29 cellular contexts compared by ENCODE assay signal in the genomic region with DNA sequence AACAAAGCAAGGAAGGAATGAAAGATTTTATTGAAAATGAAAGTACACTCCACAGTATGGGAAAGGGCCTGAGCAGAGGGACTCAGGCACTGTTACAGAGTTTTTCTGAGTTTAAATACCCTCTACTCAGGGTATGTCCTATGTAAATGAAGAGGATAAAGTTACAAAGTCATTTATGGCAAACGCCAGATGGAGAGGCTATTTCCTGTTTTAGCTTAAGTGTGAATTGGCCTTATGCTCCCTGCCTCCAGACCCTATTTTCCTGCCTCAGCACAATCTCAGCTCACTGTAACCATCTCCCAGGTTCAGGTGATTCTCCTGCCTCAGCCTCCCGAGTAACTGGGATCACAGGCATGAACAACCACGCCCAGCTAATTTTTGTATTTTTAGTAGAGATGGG. TPM values are rescaled to one million over a fixed set of nuclear protein-coding genes. Genes with fewer than 3 reads are reported as not detected.
DNase-seq lines count a peak whose midpoint lies in the region; ATAC-seq and TF ChIP-seq lines count a peak whose summit lies in the region.
"Had no signal": no experiment of that assay in that cellular context is flagged by ENCODE, and none has a peak within 500 bp of the region (broad histone marks: within the 10 kb centered on the region; RNA-seq: fewer than 3 reads in every experiment).

No MANE protein-coding gene starts in this region.

- no peak overlapping the region for H3K4me3 ChIP-seq in cardiac muscle cell
- H3K4me3 ChIP-seq in iPS DF 6.9 (ENCODE audit: low read length), result no peak overlapping the region
- H3K4me3 ChIP-seq in CD8-positive, alpha-beta memory T cell (ENCODE audit: low read length), result no peak overlapping the region
- H3K4me3 ChIP-seq: heart right ventricle, SJCRH30 had no signal

- no CpG with 5 or more reads among the region's 3 CpGs for WGBS in iPS DF 6.9 (ENCODE audit: insufficient coverage, insufficient read length)

- H3K36me3 Mint-ChIP-seq in naive thymus-derived CD8-positive, alpha-beta T cell, result no peaks in the 10 kb centered on the region
- H3K36me3 Mint-ChIP-seq in CD8-positive, alpha-beta memory T cell, result peaks cover 0 to 2% (median 0%) of the 10 kb centered on the region in 3 donors
- H3K36me3 Mint-ChIP-seq: brain; CD8-positive, alpha-beta T cell had no signal

- H3K36me3 ChIP-seq in cardiac muscle cell, result no peaks in the 10 kb centered on the region
- no peaks in the 10 kb centered on the region for H3K36me3 ChIP-seq in iPS DF 6.9 (ENCODE audit: control insufficient read depth, insufficient read depth, low read length)
- H3K36me3 ChIP-seq in CD8-positive, alpha-beta memory T cell (ENCODE audit: insufficient read depth, low read length), result no peaks in the 10 kb centered on the region
- H3K36me3 ChIP-seq: heart right ventricle, neutrophil, SJCRH30 had no signal

- POLR2A ChIA-PET in naive thymus-derived CD8-positive, alpha-beta T cell (lab: Charles Lee), result no interaction called here
- POLR2A ChIA-PET in CD8-positive, alpha-beta memory T cell (lab: Charles Lee), result no interaction called here

- DNase-seq in cardiac muscle cell (ENCODE audit: low read depth in 1 of 2, low spot score in 1 of 2), result no peak
- no peak for DNase-seq in left cardiac atrium
- DNase-seq in NCI-H69 (lab: John Stamatoyannopoulos, UW), result peak; percentile 15
- DNase-seq in iPS DF 6.9 (ENCODE audit: low read depth, low spot score), result no peak
- no peak for DNase-seq in naive thymus-derived CD8-positive, alpha-beta T cell
- DNase-seq in CD8-positive, alpha-beta memory T cell, result no peak
- DNase-seq: activated CD4-positive, alpha-beta T cell treated with anti-CD3 and anti-CD28 coated beads for 4 hours; activated naive CD4-positive, alpha-beta T cell treated with anti-CD3 and anti-CD28 coated beads, Interleukin-2, amount 50 U/mL, for 16 hours; activated T-cell treated with anti-CD3 and anti-CD28 coated beads for 4 hours; CD8-positive, alpha-beta T cell; cerebellar nuclear complex; dermis blood vessel endothelial cell; DMS153; foreskin melanocyte; heart right ventricle; NCI-H2107; NCI-H526 treated with DMSO at 0.1 percent for 48 hours; posterior cingulate gyrus; right cardiac atrium; RPMI8226; stimulated activated CD4-positive, alpha-beta T cell treated with anti-CD3 and anti-CD28 coated beads, Interleukin-1b, Interleukin-23, amount 100 ng/mL, for 48 hours; stimulated activated naive CD8-positive, alpha-beta T cell treated with anti-CD3 and anti-CD28 coated beads, Interleukin-15, Interleukin-2, amounts not matched to agents 100 U/mL and 50 U/mL, for 24 hours; T-helper 9 cell had no signal

- ATAC-seq in left cardiac atrium, result no peak
- ATAC-seq in naive thymus-derived CD8-positive, alpha-beta T cell, result no peak
- no peak for ATAC-seq in esophagus mucosa
- ATAC-seq: CD8-positive, alpha-beta T cell; heart right ventricle; right cardiac atrium; stimulated activated naive CD8-positive, alpha-beta T cell treated with anti-CD3 and anti-CD28 coated beads, Interleukin-15, Interleukin-2, amounts not matched to agents 100 U/mL and 50 U/mL, for 24 hours had no signal

- peaks cover 0 to 19% (median 3%) of the 10 kb centered on the region in 4 donors for H3K4me1 Mint-ChIP-seq in naive thymus-derived CD8-positive, alpha-beta T cell
- H3K4me1 Mint-ChIP-seq in CD8-positive, alpha-beta memory T cell, result no peaks in the 10 kb centered on the region

- intact Hi-C loops in left cardiac atrium (cut with DNase I), result no loop called here

- H3K4me1 ChIP-seq in cardiac muscle cell (ENCODE audit: low read depth), result peaks cover 26% of the 10 kb centered on the region
- peaks cover 6% of the 10 kb centered on the region for H3K4me1 ChIP-seq in iPS DF 6.9 (ENCODE audit: control insufficient read depth, insufficient read depth, low read length)
- no peaks in the 10 kb centered on the region for H3K4me1 ChIP-seq in CD8-positive, alpha-beta memory T cell (ENCODE audit: insufficient read depth, low read length)
- H3K4me1 ChIP-seq: SJCRH30 had no signal

- H3K27me3 ChIP-seq in cardiac muscle cell, result no peaks in the 10 kb centered on the region
- H3K27me3 ChIP-seq in iPS DF 6.9 (ENCODE audit: control insufficient read depth, insufficient read depth, low read length), result no peaks in the 10 kb centered on the region
- H3K27me3 ChIP-seq in CD8-positive, alpha-beta memory T cell (ENCODE audit: insufficient read depth, low read length, poor library complexity, severe bottlenecking), result no peaks in the 10 kb centered on the region
- H3K27me3 ChIP-seq: heart right ventricle, SJCRH30 had no signal

- no peaks in the 10 kb centered on the region for H3K9me3 Mint-ChIP-seq in naive thymus-derived CD8-positive, alpha-beta T cell
- no peaks in the 10 kb centered on the region for H3K9me3 Mint-ChIP-seq in CD8-positive, alpha-beta memory T cell
- H3K9me3 Mint-ChIP-seq: activated T-helper 2 cell treated with anti-CD3 and anti-CD28 coated beads, Interferon-gamma antibody, Interleukin-2, Interleukin-4, amounts not matched to agents 10 μg/mL and 5 μg/mL and 100 μg/mL, durations not matched to agents 14 hours and 24 hours and 36 hours; brain; CD8-positive, alpha-beta T cell had no signal

- peak overlapping the region; percentile 89 for H3K27ac ChIP-seq in cardiac muscle cell
- H3K27ac ChIP-seq in iPS DF 6.9 (ENCODE audit: low read length), result peak overlapping the region; percentile 69
- no peak overlapping the region for H3K27ac ChIP-seq in CD8-positive, alpha-beta memory T cell (ENCODE audit: low read depth, low read length)
- H3K27ac ChIP-seq: neutrophil, SJCRH30 had no signal

- H3K27ac Mint-ChIP-seq in naive thymus-derived CD8-positive, alpha-beta T cell, result no peak overlapping the region
- no peak overlapping the region for H3K27ac Mint-ChIP-seq in CD8-positive, alpha-beta memory T cell
- H3K27ac Mint-ChIP-seq: activated T-helper 2 cell treated with anti-CD3 and anti-CD28 coated beads, Interferon-gamma antibody, Interleukin-2, Interleukin-4, amounts not matched to agents 10 μg/mL and 5 μg/mL and 100 μg/mL, durations not matched to agents 14 hours and 24 hours and 36 hours; B cell; CD8-positive, alpha-beta T cell had no signal

- no peak overlapping the region for H3K4me3 Mint-ChIP-seq in naive thymus-derived CD8-positive, alpha-beta T cell
- H3K4me3 Mint-ChIP-seq in CD8-positive, alpha-beta memory T cell, result no peak overlapping the region
- H3K4me3 Mint-ChIP-seq: B cell; CD8-positive, alpha-beta T cell had no signal

- no peaks in the 10 kb centered on the region for H3K9me3 ChIP-seq in cardiac muscle cell (ENCODE audit: low read depth)
- no peaks in the 10 kb centered on the region for H3K9me3 ChIP-seq in iPS DF 6.9 (ENCODE audit: control insufficient read depth, insufficient read depth, low read length)
- H3K9me3 ChIP-seq in CD8-positive, alpha-beta memory T cell (ENCODE audit: low read length), result no peaks in the 10 kb centered on the region
- H3K9me3 ChIP-seq: heart right ventricle, neutrophil, SJCRH30 had no signal

- peaks cover 0 to 8% (median 0%) of the 10 kb centered on the region in 5 donors for H3K27me3 Mint-ChIP-seq in naive thymus-derived CD8-positive, alpha-beta T cell
- H3K27me3 Mint-ChIP-seq in CD8-positive, alpha-beta memory T cell, result peaks cover 2 to 6% of the 10 kb centered on the region in 2 donors
- H3K27me3 Mint-ChIP-seq: B cell had no signal

- CTCF ChIA-PET in CD8-positive, alpha-beta memory T cell (lab: Charles Lee), result interaction anchor here (4.1 kb wide), 1 partner anchor 17 kb away, joined by 12 read pairs; no protein-coding TSS in a partner anchor

- no peak for TF ChIP-seq CTCF in cardiac muscle cell (IDR thresholded peaks at IDR 0.05; ENCODE audit: low read depth, low read length)

RNA-seq across cellular contexts. Expression of gene PHC1, which starts 6.8 kb away (rescaled TPM):
- total RNA-seq in cardiac muscle cell, result 44.3 and 51.7 TPM in 2 replicates
- 37.5 and 47.0 TPM in 2 replicates for polyA plus RNA-seq in cardiac muscle cell
- total RNA-seq in left cardiac atrium, result 10 to 100 TPM; 20.1 to 20.3 TPM
- 10 to 100 TPM; 36.3 to 39.2 TPM for total RNA-seq in naive thymus-derived CD8-positive, alpha-beta T cell
- 10 to 100 TPM; 12.3 to 20.3 (median 15.7) TPM for polyA plus RNA-seq in naive thymus-derived CD8-positive, alpha-beta T cell
- 10 to 100 TPM; 18.5 to 19.5 TPM for total RNA-seq in CD8-positive, alpha-beta memory T cell
- polyA plus RNA-seq in CD8-positive, alpha-beta memory T cell, result 21.0 TPM
- 14.5 TPM for total RNA-seq in esophagus mucosa

RNA-seq across cellular contexts. Expression of gene M6PR, which starts 41.9 kb away (rescaled TPM):
- total RNA-seq in cardiac muscle cell, result 69.4 and 108 TPM in 2 replicates
- polyA plus RNA-seq in cardiac muscle cell, result 91.2 and 120 TPM in 2 replicates
- total RNA-seq in left cardiac atrium, result 100 to 1,000 TPM in 1 of 2 donors, 10 to 100 TPM in 1; 90.0 to 104 TPM
- 100 to 1,000 TPM; 173 to 175 TPM for total RNA-seq in naive thymus-derived CD8-positive, alpha-beta T cell
- polyA plus RNA-seq in naive thymus-derived CD8-positive, alpha-beta T cell, result 100 to 1,000 TPM; 228 to 260 (median 238) TPM
- 100 to 1,000 TPM; 226 to 248 TPM for total RNA-seq in CD8-positive, alpha-beta memory T cell
- polyA plus RNA-seq in CD8-positive, alpha-beta memory T cell, result 329 TPM
- total RNA-seq in esophagus mucosa, result 82.1 TPM
